Comparison of ENCODE assay signal across 34 cellular contexts in genomic region chr9:100396769-100397168, GRCh38.
"Had no signal": no experiment of that assay in that cellular context is flagged by ENCODE, and none has a peak within 500 bp of the region (broad histone marks: within the 10 kb centered on the region; RNA-seq: fewer than 3 reads in every experiment).

No MANE protein-coding gene starts in this region.

- FAIRE-seq: astrocyte, bronchial epithelial cell had no signal

- H3K4me1 ChIP-seq: adrenal gland, ascending aorta, body of pancreas, breast epithelium had no signal

- DNase-seq: activated effector memory CD4-positive, alpha-beta T cell treated with anti-CD3 and anti-CD28 coated beads, Interleukin-2, amount 50 U/mL, for 16 hours; activated effector memory CD4-positive, alpha-beta T cell treated with Interleukin-2 at 50 U/mL for 16 hours; activated gamma-delta T cell; activated gamma-delta T cell treated with Interleukin-2 at 50 U/mL for 16 hours; activated naive CD4-positive, alpha-beta T cell; activated naive CD4-positive, alpha-beta T cell treated with anti-CD3 and anti-CD28 coated beads for 36 hours; activated naive CD4-positive, alpha-beta T cell treated with anti-CD3 and anti-CD28 coated beads, Interleukin-2, amount 10 ng/mL, durations not matched to agents 7 days and 5 days; activated naive CD4-positive, alpha-beta T cell treated with anti-CD3 and anti-CD28 coated beads, Interleukin-2, amount 50 U/mL, for 16 hours; activated naive CD4-positive, alpha-beta T cell treated with Interleukin-2 at 50 U/mL for 16 hours; activated naive CD8-positive, alpha-beta T cell treated with anti-CD3 and anti-CD28 coated beads for 36 hours; activated naive CD8-positive, alpha-beta T cell treated with anti-CD3 and anti-CD28 coated beads, Interleukin-2, amount 10 ng/mL, durations not matched to agents 7 days and 5 days; activated naive CD8-positive, alpha-beta T cell treated with anti-CD3 and anti-CD28 coated beads, Interleukin-2, amount 50 U/mL, for 24 hours; activated T-cell treated with anti-CD3 and anti-CD28 coated beads, Interleukin-2, amount 50 U/mL, for 1 hour; activated T-cell treated with anti-CD3 and anti-CD28 coated beads, Interleukin-2, amount 50 U/mL, for 24 hours; activated T-cell treated with anti-CD3 and anti-CD28 coated beads, Interleukin-2, amount 50 U/mL, for 4 hours; activated T-cell treated with anti-CD3 and anti-CD28 coated beads, Interleukin-2, amount 50 U/mL, for 48 hours; activated T-cell treated with anti-CD3 and anti-CD28 coated beads, Interleukin-2, amount 50 U/mL, for 72 hours; adrenal gland; amniotic stem cell; amygdala; anterior cingulate cortex; aorta; body of pancreas; brain microvascular endothelial cell; caudate nucleus; central memory CD4-positive, alpha-beta T cell; cerebellar nuclear complex had no signal

- ATAC-seq: activated naive CD4-positive, alpha-beta T cell treated with anti-CD3 and anti-CD28 coated beads, Interleukin-2, amount 50 U/mL, for 72 hours; activated naive CD8-positive, alpha-beta T cell treated with anti-CD3 and anti-CD28 coated beads, Interleukin-2, amount 50 U/mL, for 24 hours; activated T-cell treated with anti-CD3 and anti-CD28 coated beads, Interleukin-2, amount 50 U/mL, for 4 hours; activated T-cell treated with anti-CD3 and anti-CD28 coated beads, Interleukin-2, amount 50 U/mL, for 72 hours; activated T-helper 17 cell treated with anti-CD3 and anti-CD28 coated beads, Interleukin-2, amount 50 U/mL, for 72 hours; body of pancreas had no signal

- H3K9me3 ChIP-seq: adrenal gland, ascending aorta, body of pancreas had no signal

- H3K27me3 ChIP-seq: adrenal gland, ascending aorta, body of pancreas, brain microvascular endothelial cell, breast epithelium, cardiac muscle cell had no signal

- H3K4me3 ChIP-seq: adrenal gland, ascending aorta, body of pancreas, breast epithelium, cardiac muscle cell had no signal

- H3K27ac ChIP-seq: adrenal gland, ascending aorta, body of pancreas, brain microvascular endothelial cell, breast epithelium, cardiac muscle cell had no signal

- H3K36me3 ChIP-seq: adrenal gland, brain microvascular endothelial cell, breast epithelium, cardiac muscle cell had no signal
